Comparison of ENCODE assay signal across 6 cellular contexts in genomic region chr5:116523182-116523581, GRCh38. TPM values are rescaled to one million over a fixed set of nuclear protein-coding genes. Genes with fewer than 3 reads are reported as not detected.
"Had no signal": no experiment of that assay in that cellular context is flagged by ENCODE, and none has a peak within 500 bp of the region (broad histone marks: within the 10 kb centered on the region; RNA-seq: fewer than 3 reads in every experiment).

No MANE protein-coding gene starts in this region.

RNA-seq across cellular contexts. Expression of gene SEMA6A, which starts 51.4 kb away (rescaled TPM):
- total RNA-seq: activated CD4-positive, alpha-beta memory T cell treated with anti-CD3 and anti-CD28 coated beads for 36 hours; activated CD4-positive, alpha-beta T cell treated with anti-CD3 and anti-CD28 coated beads for 36 hours; activated CD8-positive, alpha-beta memory T cell treated with anti-CD3 and anti-CD28 coated beads for 36 hours; activated CD8-positive, alpha-beta T cell treated with anti-CD3 and anti-CD28 coated beads, Interleukin-2, amount 10 ng/mL, durations not matched to agents 7 days and 5 days; activated naive CD8-positive, alpha-beta T cell treated with anti-CD3 and anti-CD28 coated beads for 36 hours; activated T-helper 2 cell treated with anti-CD3 and anti-CD28 coated beads, Interferon-gamma antibody, Interleukin-2, Interleukin-4, amounts not matched to agents 10 μg/mL and 5 μg/mL and 100 μg/mL, durations not matched to agents 14 hours and 24 hours and 36 hours had no signal
